15 cellular contexts compared by ENCODE assay signal in the genomic region with DNA sequence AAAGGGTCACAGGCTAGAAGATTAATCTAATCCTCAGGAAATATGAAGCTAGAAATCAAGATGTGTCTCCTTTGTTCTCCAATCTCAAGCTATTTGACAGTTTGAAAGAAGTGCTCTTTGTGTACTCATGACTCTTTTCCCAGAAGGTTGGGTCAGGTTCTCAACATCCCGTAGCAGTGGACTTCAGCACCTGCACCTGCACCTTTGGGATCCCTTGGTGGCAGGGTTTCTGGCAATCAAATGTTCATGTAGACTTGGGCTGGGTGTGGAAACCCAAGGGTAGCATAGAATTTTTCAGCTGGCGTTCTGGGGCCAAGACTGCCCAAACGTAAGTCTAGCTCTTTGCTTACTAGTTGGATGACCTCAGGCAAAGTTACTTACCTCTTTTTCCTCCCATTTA.
DNase-seq lines count a peak whose midpoint lies in the region; ATAC-seq and TF ChIP-seq lines count a peak whose summit lies in the region.
"Had no signal": no experiment of that assay in that cellular context is flagged by ENCODE, and none has a peak within 500 bp of the region (broad histone marks: within the 10 kb centered on the region; RNA-seq: fewer than 3 reads in every experiment).

No MANE protein-coding gene starts in this region.

- H3K4ac ChIP-seq in trophoblast cell (ENCODE audit: low read depth, low read length), result no peak overlapping the region

- no peak overlapping the region for H3K23ac ChIP-seq in trophoblast cell (ENCODE audit: low read length)

- H3K18ac ChIP-seq in trophoblast cell (ENCODE audit: low read length), result no peak overlapping the region

- H3K4me3 ChIP-seq in GM23248, result peak overlapping the region; percentile 34
- H3K4me3 ChIP-seq in brain microvascular endothelial cell (ENCODE audit: low read depth, low read length), result no peak overlapping the region
- H3K4me3 ChIP-seq in trophoblast cell (ENCODE audit: low read depth, low read length), result no peak overlapping the region
- no peak overlapping the region for H3K4me3 ChIP-seq in smooth muscle cell
- H3K4me3 ChIP-seq: BLaER1, GM12878, GM23338 had no signal

- no peak overlapping the region for H3K14ac ChIP-seq in trophoblast cell (ENCODE audit: low read length)

- H3K9ac ChIP-seq in GM23248 (no peak overlapping the region), trophoblast cell (ENCODE audit: low read length) (no peak overlapping the region), smooth muscle cell (ENCODE audit: low read depth) (peak overlapping the region; percentile 0)
- H3K9ac ChIP-seq: BLaER1 had no signal

- H3K79me2 ChIP-seq in GM23248 (ENCODE audit: insufficient read depth) (no peaks in the 10 kb centered on the region), trophoblast cell (ENCODE audit: control insufficient read depth, insufficient read depth, low read length, poor library complexity) (no peaks in the 10 kb centered on the region), smooth muscle cell (ENCODE audit: low read depth) (no peaks in the 10 kb centered on the region)

- no peak overlapping the region for H4K8ac ChIP-seq in trophoblast cell (ENCODE audit: low read depth, low read length)

- H3K9me2 ChIP-seq in GM23248 (ENCODE audit: insufficient read depth), result no peaks in the 10 kb centered on the region

- H3K27me3 ChIP-seq in GM23248 (replicated peaks; ENCODE audit: insufficient read depth) (no peaks in the 10 kb centered on the region), brain microvascular endothelial cell (replicated peaks) (no peaks in the 10 kb centered on the region), trophoblast cell (ENCODE audit: insufficient read depth, low read length) (no peaks in the 10 kb centered on the region), smooth muscle cell (ENCODE audit: low read depth) (no peaks in the 10 kb centered on the region)
- H3K27me3 ChIP-seq: BLaER1 had no signal

- peak overlapping the region; percentile 74 for H3K4me2 ChIP-seq in GM23248 (ENCODE audit: unreplicated experiment)
- no peak overlapping the region for H3K4me2 ChIP-seq in trophoblast cell (ENCODE audit: low read length)
- peak overlapping the region; percentile 51 for H3K4me2 ChIP-seq in smooth muscle cell
- H3K4me2 ChIP-seq: BLaER1, GM23338 had no signal

- H4K20me1 ChIP-seq in GM23248 (ENCODE audit: insufficient read depth), result no peaks in the 10 kb centered on the region
- H4K20me1 ChIP-seq in smooth muscle cell (ENCODE audit: low read depth), result no peaks in the 10 kb centered on the region
- H4K20me1 ChIP-seq: BLaER1 had no signal

- H2AFZ ChIP-seq in GM23248, result no peak overlapping the region
- H2AFZ ChIP-seq in trophoblast cell (ENCODE audit: insufficient read depth, low read length, poor library complexity), result no peak overlapping the region
- H2AFZ ChIP-seq in smooth muscle cell (ENCODE audit: low read depth), result no peak overlapping the region
- H2AFZ ChIP-seq: GM23338 had no signal

- no peak for DNase-seq in GM23248
- DNase-seq in brain microvascular endothelial cell, result peak; percentile 7
- peak in 1 of 2 donors; percentile 2 for DNase-seq in trophoblast cell
- no peak for DNase-seq in smooth muscle cell (lab: John Stamatoyannopoulos, UW; ENCODE audit: unreplicated experiment)
- DNase-seq in NCI-H1417 (lab: John Stamatoyannopoulos, UW), result no peak
- DNase-seq in left lobe of liver (ENCODE audit: low spot score), result no peak
- DNase-seq: 8988T; Calu3; CD4-positive, alpha-beta memory T cell; DMS79 treated with DMSO at 0.1 percent for 48 hours; HCEC 1CT had no signal

- 64% methylated on average over 3 of the region's 3 CpGs for WGBS in GM23248 (ENCODE audit: low coverage in 1 of 2, low lambda C conversion rate in 2 of 2, missing lambda C conversion rate in 2 of 2), 2 experiments
- no CpG with 5 or more reads among the region's 3 CpGs for WGBS in trophoblast cell (ENCODE audit: extremely low coverage, insufficient coverage, insufficient read length)
- 57% methylated on average over 3 of the region's 3 CpGs for WGBS in smooth muscle cell (ENCODE audit: low lambda C conversion rate)

- no peak for ATAC-seq in HG03378 (IDR thresholded peaks at IDR 0.05; ENCODE audit: unreplicated experiment)
- ATAC-seq in left lobe of liver, result no peak
- ATAC-seq: GM12878, GM23338 had no signal

- H3F3A ChIP-seq in GM23248 (ENCODE audit: insufficient read depth) (peaks cover 31% of the 10 kb centered on the region), smooth muscle cell (ENCODE audit: low read depth) (no peaks in the 10 kb centered on the region)

- H3K36me3 ChIP-seq in GM23248 (ENCODE audit: low read depth) (no peaks in the 10 kb centered on the region), brain microvascular endothelial cell (replicated peaks) (no peaks in the 10 kb centered on the region), trophoblast cell (ENCODE audit: control insufficient read depth in 1 of 2, insufficient read depth in 2 of 2, low read length in 2 of 2) (no peaks in the 10 kb centered on the region), smooth muscle cell (ENCODE audit: low read depth) (no peaks in the 10 kb centered on the region)
- H3K36me3 ChIP-seq: BLaER1 had no signal

- H3K27ac ChIP-seq in GM23248 (peak overlapping the region; percentile 53), brain microvascular endothelial cell (no peak overlapping the region), trophoblast cell (ENCODE audit: low read depth, low read length) (peak overlapping the region; percentile 18), smooth muscle cell (ENCODE audit: low read depth) (peak overlapping the region; percentile 66)
- H3K27ac ChIP-seq: BLaER1 had no signal

- TF ChIP-seq CTCF in brain microvascular endothelial cell (IDR thresholded peaks at IDR 0.05; ENCODE audit: low read depth, low read length, missing control alignments), result no peak
- no peak for TF ChIP-seq CTCF in smooth muscle cell (IDR thresholded peaks at IDR 0.05; ENCODE audit: borderline replicate concordance, insufficient read depth, poor library complexity, severe bottlenecking)

- no peak overlapping the region for H4K12ac ChIP-seq in trophoblast cell (ENCODE audit: low read depth, low read length)

- no peak overlapping the region for H2AK5ac ChIP-seq in trophoblast cell (ENCODE audit: low read length)

- H4K91ac ChIP-seq in trophoblast cell (ENCODE audit: low read depth, low read length), result no peak overlapping the region

- no peak overlapping the region for H2BK120ac ChIP-seq in trophoblast cell (ENCODE audit: insufficient read depth, low read length, poor library complexity)

- H3K4me1 ChIP-seq in GM23248 (ENCODE audit: insufficient read depth) (peaks cover 38% of the 10 kb centered on the region), trophoblast cell (ENCODE audit: control insufficient read depth in 1 of 2, insufficient read depth in 2 of 2, low read length in 2 of 2) (peaks cover 0 to 3% of the 10 kb centered on the region in 2 experiments), smooth muscle cell (ENCODE audit: low read depth) (peaks cover 6% of the 10 kb centered on the region)
- H3K4me1 ChIP-seq: BLaER1 had no signal

- H3K9me3 ChIP-seq in GM23248 (ENCODE audit: low read depth) (no peaks in the 10 kb centered on the region), trophoblast cell (ENCODE audit: insufficient read depth, low read depth, low read length) (no peaks in the 10 kb centered on the region), smooth muscle cell (replicated peaks; ENCODE audit: low read depth) (no peaks in the 10 kb centered on the region)
- H3K9me3 ChIP-seq: BLaER1 had no signal

- no peaks in the 10 kb centered on the region for H3K79me1 ChIP-seq in trophoblast cell (ENCODE audit: low read length)

- in situ Hi-C loops in GM23248 (cut with MboI), result no loop called here
- in situ Hi-C loops in brain microvascular endothelial cell (cut with HindIII; ENCODE audit: low pct_ligation_motif_present, low sequenced_read_pairs), result no loop called here

- peak overlapping the region; percentile 13 for H2BK5ac ChIP-seq in trophoblast cell (ENCODE audit: low read depth, low read length, poor library complexity)

- peak overlapping the region; percentile 7 for H2BK12ac ChIP-seq in trophoblast cell (ENCODE audit: low read length)
